Comparison of ENCODE assay signal across 2 cellular contexts in genomic region chr11:72692498-72693237, GRCh38.
TF ChIP-seq lines count a peak whose summit lies in the region.

No MANE protein-coding gene starts in this region.

TF ChIP-seq in IMR-90, 13 proteins besides CTCF, POLR2A, EP300 and RAD21:
- TF ChIP-seq CEBPB (IDR thresholded peaks at IDR 0.05; ENCODE audit: low read depth, low read length) = no peak
- no peak for TF ChIP-seq BHLHE40 (IDR thresholded peaks at IDR 0.05; ENCODE audit: low read depth, low read length)
- no peak for TF ChIP-seq SMC3 (IDR thresholded peaks at IDR 0.05; ENCODE audit: low read depth, low read length)
- no peak for TF ChIP-seq NFE2L2 (IDR thresholded peaks at IDR 0.05; ENCODE audit: low read depth, low read length)
- TF ChIP-seq, protein P1, sequence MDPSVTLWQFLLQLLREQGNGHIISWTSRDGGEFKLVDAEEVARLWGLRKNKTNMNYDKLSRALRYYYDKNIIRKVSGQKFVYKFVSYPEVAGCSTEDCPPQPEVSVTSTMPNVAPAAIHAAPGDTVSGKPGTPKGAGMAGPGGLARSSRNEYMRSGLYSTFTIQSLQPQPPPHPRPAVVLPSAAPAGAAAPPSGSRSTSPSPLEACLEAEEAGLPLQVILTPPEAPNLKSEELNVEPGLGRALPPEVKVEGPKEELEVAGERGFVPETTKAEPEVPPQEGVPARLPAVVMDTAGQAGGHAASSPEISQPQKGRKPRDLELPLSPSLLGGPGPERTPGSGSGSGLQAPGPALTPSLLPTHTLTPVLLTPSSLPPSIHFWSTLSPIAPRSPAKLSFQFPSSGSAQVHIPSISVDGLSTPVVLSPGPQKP (IDR thresholded peaks at IDR 0.05; ENCODE audit: borderline replicate concordance, low read depth, low read length) = no peak
- no peak for TF ChIP-seq RFX5 (IDR thresholded peaks at IDR 0.05; ENCODE audit: low read depth, low read length)
- no peak for TF ChIP-seq FOS (IDR thresholded peaks at IDR 0.05; ENCODE audit: low read depth, low read length)
- TF ChIP-seq CHD1 (IDR thresholded peaks at IDR 0.05; ENCODE audit: low read depth, low read length) = no peak
- TF ChIP-seq USF2 (IDR thresholded peaks at IDR 0.05; ENCODE audit: low read depth, low read length) = no peak
- no peak for TF ChIP-seq RCOR1 (IDR thresholded peaks at IDR 0.05; ENCODE audit: insufficient replicate concordance, low read length)
- TF ChIP-seq MAFK (IDR thresholded peaks at IDR 0.05; ENCODE audit: low read depth, low read length) = no peak
- no peak for TF ChIP-seq MXI1 (IDR thresholded peaks at IDR 0.05; ENCODE audit: borderline replicate concordance, low read depth, low read length)
- TF ChIP-seq MAZ (IDR thresholded peaks at IDR 0.05; ENCODE audit: borderline replicate concordance, low read depth, low read length) = no peak

TF ChIP-seq in SK-N-SH, 30 proteins besides CTCF, POLR2A, EP300 and RAD21:
- TF ChIP-seq FOSL2 (IDR thresholded peaks at IDR 0.05; ENCODE audit: borderline replicate concordance, low read depth) (no peak), PBX3 (IDR thresholded peaks at IDR 0.05) (no peak), TCF12 (IDR thresholded peaks at IDR 0.05) (no peak), RXRA (IDR thresholded peaks at IDR 0.05; ENCODE audit: borderline replicate concordance, low read depth) (no peak), RFX5 (IDR thresholded peaks at IDR 0.05; ENCODE audit: low read length) (no peak), GATA2 (CRISPR knock-in tag; IDR thresholded peaks at IDR 0.05) (no peak), JUND (IDR thresholded peaks at IDR 0.05) (no peak), YY1 (IDR thresholded peaks at IDR 0.05; ENCODE audit: low read depth) (no peak)
- TF ChIP-seq, protein P2, sequence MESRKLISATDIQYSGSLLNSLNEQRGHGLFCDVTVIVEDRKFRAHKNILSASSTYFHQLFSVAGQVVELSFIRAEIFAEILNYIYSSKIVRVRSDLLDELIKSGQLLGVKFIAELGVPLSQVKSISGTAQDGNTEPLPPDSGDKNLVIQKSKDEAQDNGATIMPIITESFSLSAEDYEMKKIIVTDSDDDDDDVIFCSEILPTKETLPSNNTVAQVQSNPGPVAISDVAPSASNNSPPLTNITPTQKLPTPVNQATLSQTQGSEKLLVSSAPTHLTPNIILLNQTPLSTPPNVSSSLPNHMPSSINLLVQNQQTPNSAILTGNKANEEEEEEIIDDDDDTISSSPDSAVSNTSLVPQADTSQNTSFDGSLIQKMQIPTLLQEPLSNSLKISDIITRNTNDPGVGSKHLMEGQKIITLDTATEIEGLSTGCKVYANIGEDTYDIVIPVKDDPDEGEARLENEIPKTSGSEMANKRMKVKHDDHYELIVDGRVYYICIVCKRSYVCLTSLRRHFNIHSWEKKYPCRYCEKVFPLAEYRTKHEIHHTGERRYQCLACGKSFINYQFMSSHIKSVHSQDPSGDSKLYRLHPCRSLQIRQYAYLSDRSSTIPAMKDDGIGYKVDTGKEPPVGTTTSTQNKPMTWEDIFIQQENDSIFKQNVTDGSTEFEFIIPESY (IDR thresholded peaks at IDR 0.05; ENCODE audit: borderline replicate concordance, low read depth) = no peak
- TF ChIP-seq, protein P3, sequence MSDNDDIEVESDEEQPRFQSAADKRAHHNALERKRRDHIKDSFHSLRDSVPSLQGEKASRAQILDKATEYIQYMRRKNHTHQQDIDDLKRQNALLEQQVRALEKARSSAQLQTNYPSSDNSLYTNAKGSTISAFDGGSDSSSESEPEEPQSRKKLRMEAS (IDR thresholded peaks at IDR 0.05; ENCODE audit: low read depth) = no peak
